In the genomic region with DNA sequence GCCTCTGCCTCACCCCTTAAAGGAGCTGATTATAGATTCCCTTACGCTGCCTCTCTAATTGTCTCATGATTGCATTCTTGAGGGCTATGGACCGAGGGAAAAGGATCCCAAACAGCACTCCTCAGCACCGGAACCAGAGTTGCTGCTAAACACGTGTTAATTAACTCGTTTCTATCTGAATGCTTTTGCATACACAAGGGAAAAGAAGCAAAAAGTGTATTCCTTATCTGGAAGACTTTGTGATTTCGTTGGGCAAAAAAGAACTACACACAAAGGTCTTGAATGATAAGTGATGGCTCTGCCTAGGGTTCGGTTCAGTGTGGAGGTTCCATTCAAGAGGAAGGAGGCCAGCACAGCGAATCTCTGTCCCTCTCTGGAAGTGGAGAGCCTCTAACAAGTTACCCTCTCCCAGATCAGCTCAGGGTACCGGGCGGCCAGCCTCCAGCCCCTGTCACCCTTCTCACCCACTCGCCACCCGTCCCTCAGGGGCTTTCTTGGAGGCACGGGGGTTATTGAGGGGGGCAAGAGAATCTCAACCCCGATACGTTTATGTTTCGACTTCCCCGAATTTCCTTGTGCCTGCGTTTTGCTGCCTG, we compare ENCODE assay signal across 1 cellular context.
TF ChIP-seq lines count a peak whose summit lies in the region.

No MANE protein-coding gene starts in this region.

TF ChIP-seq in HepG2, 621 proteins besides CTCF, POLR2A, EP300 and RAD21 (continued from another document and continues in another):
- TF ChIP-seq, protein P1, sequence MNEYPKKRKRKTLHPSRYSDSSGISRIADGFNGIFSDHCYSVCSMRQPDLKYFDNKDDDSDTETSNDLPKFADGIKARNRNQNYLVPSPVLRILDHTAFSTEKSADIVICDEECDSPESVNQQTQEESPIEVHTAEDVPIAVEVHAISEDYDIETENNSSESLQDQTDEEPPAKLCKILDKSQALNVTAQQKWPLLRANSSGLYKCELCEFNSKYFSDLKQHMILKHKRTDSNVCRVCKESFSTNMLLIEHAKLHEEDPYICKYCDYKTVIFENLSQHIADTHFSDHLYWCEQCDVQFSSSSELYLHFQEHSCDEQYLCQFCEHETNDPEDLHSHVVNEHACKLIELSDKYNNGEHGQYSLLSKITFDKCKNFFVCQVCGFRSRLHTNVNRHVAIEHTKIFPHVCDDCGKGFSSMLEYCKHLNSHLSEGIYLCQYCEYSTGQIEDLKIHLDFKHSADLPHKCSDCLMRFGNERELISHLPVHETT (CRISPR knock-in tag; conservative IDR thresholded peaks at IDR 0.05), result 0 out of 2 replicates have a peak, but pooled peaks have one; percentile 36
- TF ChIP-seq JARID2 (CRISPR knock-in tag; IDR thresholded peaks at IDR 0.05; ENCODE audit: insufficient replicate concordance), result no peak
- no peak for TF ChIP-seq ZNF552 (CRISPR knock-in tag; IDR thresholded peaks at IDR 0.05; ENCODE audit: borderline replicate concordance)
- TF ChIP-seq ZNF354B (CRISPR knock-in tag; IDR thresholded peaks at IDR 0.05), result no peak
- no peak for TF ChIP-seq RBM22 (optimal IDR thresholded peaks at IDR 0.05; ENCODE audit: low read length)
- no peak for TF ChIP-seq TCF7L2 (IDR thresholded peaks at IDR 0.05; ENCODE audit: low read depth, low read length)
- no peak for TF ChIP-seq RELA (CRISPR knock-in tag; IDR thresholded peaks at IDR 0.05)
- TF ChIP-seq POLR2AphosphoS2 (IDR thresholded peaks at IDR 0.05; ENCODE audit: low read depth, low read length), result no peak
- no peak for TF ChIP-seq ZFP41 (CRISPR knock-in tag; IDR thresholded peaks at IDR 0.05; ENCODE audit: borderline replicate concordance)
- no peak for TF ChIP-seq KLF16 (CRISPR knock-in tag; IDR thresholded peaks at IDR 0.05)
- TF ChIP-seq ZSCAN30 (CRISPR knock-in tag; IDR thresholded peaks at IDR 0.05), result no peak
- TF ChIP-seq FLYWCH1 (CRISPR knock-in tag; IDR thresholded peaks at IDR 0.05), result no peak
- no peak for TF ChIP-seq U2AF1 (optimal IDR thresholded peaks at IDR 0.05; ENCODE audit: low read depth, low read length)
- TF ChIP-seq ZNF12 (CRISPR knock-in tag; IDR thresholded peaks at IDR 0.05), result no peak
- TF ChIP-seq, protein P2, sequence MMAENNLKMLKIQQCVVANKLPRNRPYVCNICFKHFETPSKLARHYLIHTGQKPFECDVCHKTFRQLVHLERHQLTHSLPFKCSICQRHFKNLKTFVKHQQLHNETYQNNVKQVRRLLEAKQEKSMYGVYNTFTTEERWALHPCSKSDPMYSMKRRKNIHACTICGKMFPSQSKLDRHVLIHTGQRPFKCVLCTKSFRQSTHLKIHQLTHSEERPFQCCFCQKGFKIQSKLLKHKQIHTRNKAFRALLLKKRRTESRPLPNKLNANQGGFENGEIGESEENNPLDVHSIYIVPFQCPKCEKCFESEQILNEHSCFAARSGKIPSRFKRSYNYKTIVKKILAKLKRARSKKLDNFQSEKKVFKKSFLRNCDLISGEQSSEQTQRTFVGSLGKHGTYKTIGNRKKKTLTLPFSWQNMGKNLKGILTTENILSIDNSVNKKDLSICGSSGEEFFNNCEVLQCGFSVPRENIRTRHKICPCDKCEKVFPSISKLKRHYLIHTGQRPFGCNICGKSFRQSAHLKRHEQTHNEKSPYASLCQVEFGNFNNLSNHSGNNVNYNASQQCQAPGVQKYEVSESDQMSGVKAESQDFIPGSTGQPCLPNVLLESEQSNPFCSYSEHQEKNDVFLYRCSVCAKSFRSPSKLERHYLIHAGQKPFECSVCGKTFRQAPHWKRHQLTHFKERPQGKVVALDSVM (CRISPR knock-in tag; IDR thresholded peaks at IDR 0.05), result 0 out of 2 replicates have a peak, but pooled peaks have one; percentile 16
- TF ChIP-seq ZNF33A (CRISPR knock-in tag; IDR thresholded peaks at IDR 0.05; ENCODE audit: borderline replicate concordance), result no peak
- TF ChIP-seq SIN3B (IDR thresholded peaks at IDR 0.05; ENCODE audit: low read length), result no peak
- TF ChIP-seq, protein P3, sequence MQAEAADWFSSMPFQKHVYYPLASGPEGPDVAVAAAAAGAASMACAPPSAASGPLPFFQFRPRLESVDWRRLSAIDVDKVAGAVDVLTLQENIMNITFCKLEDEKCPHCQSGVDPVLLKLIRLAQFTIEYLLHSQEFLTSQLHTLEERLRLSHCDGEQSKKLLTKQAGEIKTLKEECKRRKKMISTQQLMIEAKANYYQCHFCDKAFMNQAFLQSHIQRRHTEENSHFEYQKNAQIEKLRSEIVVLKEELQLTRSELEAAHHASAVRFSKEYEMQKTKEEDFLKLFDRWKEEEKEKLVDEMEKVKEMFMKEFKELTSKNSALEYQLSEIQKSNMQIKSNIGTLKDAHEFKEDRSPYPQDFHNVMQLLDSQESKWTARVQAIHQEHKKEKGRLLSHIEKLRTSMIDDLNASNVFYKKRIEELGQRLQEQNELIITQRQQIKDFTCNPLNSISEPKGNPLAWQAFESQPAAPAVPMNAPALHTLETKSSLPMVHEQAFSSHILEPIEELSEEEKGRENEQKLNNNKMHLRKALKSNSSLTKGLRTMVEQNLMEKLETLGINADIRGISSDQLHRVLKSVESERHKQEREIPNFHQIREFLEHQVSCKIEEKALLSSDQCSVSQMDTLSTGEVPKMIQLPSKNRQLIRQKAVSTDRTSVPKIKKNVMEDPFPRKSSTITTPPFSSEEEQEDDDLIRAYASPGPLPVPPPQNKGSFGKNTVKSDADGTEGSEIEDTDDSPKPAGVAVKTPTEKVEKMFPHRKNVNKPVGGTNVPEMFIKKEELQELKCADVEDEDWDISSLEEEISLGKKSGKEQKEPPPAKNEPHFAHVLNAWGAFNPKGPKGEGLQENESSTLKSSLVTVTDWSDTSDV (CRISPR knock-in tag; IDR thresholded peaks at IDR 0.05), result no peak
- 0 out of 2 replicates have a peak, but pooled peaks have one; percentile 7 for TF ChIP-seq MIXL1 (CRISPR knock-in tag; IDR thresholded peaks at IDR 0.05)
- TF ChIP-seq, protein P4, sequence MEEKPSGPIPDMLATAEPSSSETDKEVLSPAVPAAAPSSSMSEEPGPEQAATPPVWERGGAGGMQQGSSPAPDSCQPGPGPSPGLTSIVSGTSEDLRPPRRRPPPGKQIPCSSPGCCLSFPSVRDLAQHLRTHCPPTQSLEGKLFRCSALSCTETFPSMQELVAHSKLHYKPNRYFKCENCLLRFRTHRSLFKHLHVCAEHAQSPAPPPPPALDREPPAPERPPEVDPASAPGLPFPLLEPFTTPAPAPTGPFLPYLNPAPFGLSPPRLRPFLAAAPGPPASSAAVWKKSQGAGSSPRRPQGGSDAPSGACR (CRISPR knock-in tag; IDR thresholded peaks at IDR 0.05), result 0 out of 2 replicates have a peak, but pooled peaks have one; percentile 7
- no peak for TF ChIP-seq SIN3A (IDR thresholded peaks at IDR 0.05; ENCODE audit: borderline replicate concordance, low read depth, low read length)
- TF ChIP-seq CAMTA2 (CRISPR knock-in tag; IDR thresholded peaks at IDR 0.05; ENCODE audit: borderline replicate concordance), result no peak
- no peak for TF ChIP-seq NFKBIZ (CRISPR knock-in tag; IDR thresholded peaks at IDR 0.05)
- TF ChIP-seq, protein P5, sequence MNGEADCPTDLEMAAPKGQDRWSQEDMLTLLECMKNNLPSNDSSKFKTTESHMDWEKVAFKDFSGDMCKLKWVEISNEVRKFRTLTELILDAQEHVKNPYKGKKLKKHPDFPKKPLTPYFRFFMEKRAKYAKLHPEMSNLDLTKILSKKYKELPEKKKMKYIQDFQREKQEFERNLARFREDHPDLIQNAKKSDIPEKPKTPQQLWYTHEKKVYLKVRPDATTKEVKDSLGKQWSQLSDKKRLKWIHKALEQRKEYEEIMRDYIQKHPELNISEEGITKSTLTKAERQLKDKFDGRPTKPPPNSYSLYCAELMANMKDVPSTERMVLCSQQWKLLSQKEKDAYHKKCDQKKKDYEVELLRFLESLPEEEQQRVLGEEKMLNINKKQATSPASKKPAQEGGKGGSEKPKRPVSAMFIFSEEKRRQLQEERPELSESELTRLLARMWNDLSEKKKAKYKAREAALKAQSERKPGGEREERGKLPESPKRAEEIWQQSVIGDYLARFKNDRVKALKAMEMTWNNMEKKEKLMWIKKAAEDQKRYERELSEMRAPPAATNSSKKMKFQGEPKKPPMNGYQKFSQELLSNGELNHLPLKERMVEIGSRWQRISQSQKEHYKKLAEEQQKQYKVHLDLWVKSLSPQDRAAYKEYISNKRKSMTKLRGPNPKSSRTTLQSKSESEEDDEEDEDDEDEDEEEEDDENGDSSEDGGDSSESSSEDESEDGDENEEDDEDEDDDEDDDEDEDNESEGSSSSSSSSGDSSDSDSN (CRISPR knock-in tag; IDR thresholded peaks at IDR 0.05), result 0 out of 2 replicates have a peak, but pooled peaks have one; percentile 4
- TF ChIP-seq ZNF251 (CRISPR knock-in tag; IDR thresholded peaks at IDR 0.05), result no peak
- no peak for TF ChIP-seq ADNP (CRISPR knock-in tag; IDR thresholded peaks at IDR 0.05)
- TF ChIP-seq ZNF10 (CRISPR knock-in tag; IDR thresholded peaks at IDR 0.05; ENCODE audit: borderline replicate concordance, low read depth), result no peak
- no peak for TF ChIP-seq ZNF660 (CRISPR knock-in tag; IDR thresholded peaks at IDR 0.05; ENCODE audit: borderline replicate concordance, low read depth)
- TF ChIP-seq MAFK (conservative IDR thresholded peaks at IDR 0.05 in 1 of 2, IDR thresholded peaks at IDR 0.05 in 1 of 2; ENCODE audit: low read length in 2 of 2), result no peak
- no peak for TF ChIP-seq ZNF432 (CRISPR knock-in tag; IDR thresholded peaks at IDR 0.05; ENCODE audit: borderline replicate concordance)
- TF ChIP-seq PRPF4 (IDR thresholded peaks at IDR 0.05; ENCODE audit: low read depth, low read length, poor library complexity, severe bottlenecking), result no peak
- TF ChIP-seq ZNF30 (CRISPR knock-in tag; IDR thresholded peaks at IDR 0.05), result no peak
- TF ChIP-seq, protein P6, sequence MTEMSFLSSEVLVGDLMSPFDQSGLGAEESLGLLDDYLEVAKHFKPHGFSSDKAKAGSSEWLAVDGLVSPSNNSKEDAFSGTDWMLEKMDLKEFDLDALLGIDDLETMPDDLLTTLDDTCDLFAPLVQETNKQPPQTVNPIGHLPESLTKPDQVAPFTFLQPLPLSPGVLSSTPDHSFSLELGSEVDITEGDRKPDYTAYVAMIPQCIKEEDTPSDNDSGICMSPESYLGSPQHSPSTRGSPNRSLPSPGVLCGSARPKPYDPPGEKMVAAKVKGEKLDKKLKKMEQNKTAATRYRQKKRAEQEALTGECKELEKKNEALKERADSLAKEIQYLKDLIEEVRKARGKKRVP (CRISPR knock-in tag; IDR thresholded peaks at IDR 0.05), result no peak
- TF ChIP-seq, protein P7, sequence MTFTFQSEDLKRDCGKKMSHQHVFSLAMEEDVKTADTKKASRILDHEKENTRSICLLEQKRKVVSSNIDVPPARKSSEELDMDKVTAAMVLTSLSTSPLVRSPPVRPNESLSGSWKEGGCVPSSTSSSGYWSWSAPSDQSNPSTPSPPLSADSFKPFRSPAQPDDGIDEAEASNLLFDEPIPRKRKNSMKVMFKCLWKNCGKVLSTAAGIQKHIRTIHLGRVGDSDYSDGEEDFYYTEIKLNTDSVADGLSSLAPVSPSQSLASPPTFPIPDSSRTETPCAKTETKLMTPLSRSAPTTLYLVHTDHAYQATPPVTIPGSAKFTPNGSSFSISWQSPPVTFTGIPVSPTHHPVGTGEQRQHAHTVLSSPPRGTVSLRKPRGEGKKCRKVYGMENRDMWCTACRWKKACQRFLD (CRISPR knock-in tag; IDR thresholded peaks at IDR 0.05; ENCODE audit: borderline replicate concordance), result no peak
- no peak for TF ChIP-seq NR1H2 (CRISPR knock-in tag; IDR thresholded peaks at IDR 0.05; ENCODE audit: borderline replicate concordance, low read depth)
- TF ChIP-seq, protein P8, sequence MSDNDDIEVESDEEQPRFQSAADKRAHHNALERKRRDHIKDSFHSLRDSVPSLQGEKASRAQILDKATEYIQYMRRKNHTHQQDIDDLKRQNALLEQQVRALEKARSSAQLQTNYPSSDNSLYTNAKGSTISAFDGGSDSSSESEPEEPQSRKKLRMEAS (IDR thresholded peaks at IDR 0.05), result 0 out of 2 replicates have a peak, but pooled peaks have one; percentile 2
- TF ChIP-seq, protein P9, sequence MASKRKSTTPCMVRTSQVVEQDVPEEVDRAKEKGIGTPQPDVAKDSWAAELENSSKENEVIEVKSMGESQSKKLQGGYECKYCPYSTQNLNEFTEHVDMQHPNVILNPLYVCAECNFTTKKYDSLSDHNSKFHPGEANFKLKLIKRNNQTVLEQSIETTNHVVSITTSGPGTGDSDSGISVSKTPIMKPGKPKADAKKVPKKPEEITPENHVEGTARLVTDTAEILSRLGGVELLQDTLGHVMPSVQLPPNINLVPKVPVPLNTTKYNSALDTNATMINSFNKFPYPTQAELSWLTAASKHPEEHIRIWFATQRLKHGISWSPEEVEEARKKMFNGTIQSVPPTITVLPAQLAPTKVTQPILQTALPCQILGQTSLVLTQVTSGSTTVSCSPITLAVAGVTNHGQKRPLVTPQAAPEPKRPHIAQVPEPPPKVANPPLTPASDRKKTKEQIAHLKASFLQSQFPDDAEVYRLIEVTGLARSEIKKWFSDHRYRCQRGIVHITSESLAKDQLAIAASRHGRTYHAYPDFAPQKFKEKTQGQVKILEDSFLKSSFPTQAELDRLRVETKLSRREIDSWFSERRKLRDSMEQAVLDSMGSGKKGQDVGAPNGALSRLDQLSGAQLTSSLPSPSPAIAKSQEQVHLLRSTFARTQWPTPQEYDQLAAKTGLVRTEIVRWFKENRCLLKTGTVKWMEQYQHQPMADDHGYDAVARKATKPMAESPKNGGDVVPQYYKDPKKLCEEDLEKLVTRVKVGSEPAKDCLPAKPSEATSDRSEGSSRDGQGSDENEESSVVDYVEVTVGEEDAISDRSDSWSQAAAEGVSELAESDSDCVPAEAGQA (IDR thresholded peaks at IDR 0.05; ENCODE audit: low read depth), result no peak
- TF ChIP-seq, protein P9 (CRISPR knock-in tag; IDR thresholded peaks at IDR 0.05; ENCODE audit: borderline replicate concordance), result no peak
- TF ChIP-seq STAG1 (CRISPR knock-in tag; IDR thresholded peaks at IDR 0.05), result no peak
- TF ChIP-seq WIZ (CRISPR knock-in tag; IDR thresholded peaks at IDR 0.05), result 0 out of 2 replicates have a peak, but pooled peaks have one; percentile 12
- 0 out of 2 replicates have a peak, but pooled peaks have one; percentile 4 for TF ChIP-seq ETV5 (CRISPR knock-in tag; IDR thresholded peaks at IDR 0.05; ENCODE audit: borderline replicate concordance)
- TF ChIP-seq SMAD3 (CRISPR knock-in tag; IDR thresholded peaks at IDR 0.05), result no peak
- no peak for TF ChIP-seq SMAD9 (CRISPR knock-in tag; IDR thresholded peaks at IDR 0.05)
- no peak for TF ChIP-seq ARNT2 (CRISPR knock-in tag; IDR thresholded peaks at IDR 0.05; ENCODE audit: low read depth)
- no peak for TF ChIP-seq ZZZ3 (CRISPR knock-in tag; IDR thresholded peaks at IDR 0.05; ENCODE audit: borderline replicate concordance)
- no peak for TF ChIP-seq JUND (CRISPR knock-in tag; IDR thresholded peaks at IDR 0.05)
